ENCODE assay signal across 9 cellular contexts in genomic region chr17:44655983-44656700, GRCh38. TPM values are rescaled to one million over a fixed set of nuclear protein-coding genes. Genes with fewer than 3 reads are reported as not detected.
DNase-seq lines count a peak whose midpoint lies in the region; ATAC-seq and TF ChIP-seq lines count a peak whose summit lies in the region.
"Had no signal": no experiment of that assay in that cellular context is flagged by ENCODE, and none has a peak within 500 bp of the region (broad histone marks: within the 10 kb centered on the region; RNA-seq: fewer than 3 reads in every experiment).

Gene MEIOC, plus strand, starts transcription at chr17:44656468. Its CDS starts 146 bp downstream, at chr17:44656614.

- H3K4me1 Mint-ChIP-seq in natural killer cell = peaks cover 0 to 10% of the 10 kb centered on the region in 2 donors

- H3K4me3 ChIP-seq in NT2/D1 (ENCODE audit: insufficient read length, low read depth) (peak within 1 kb of the TSS; percentile 59), astrocyte of the spinal cord (ENCODE audit: low read depth, low read length) (peak within 1 kb of the TSS; percentile 15)
- H3K4me3 ChIP-seq: BLaER1 treated with 17β-estradiol and CSF1 and Interleukin-3, amounts not matched to agents 10 nM and 100 nM had no signal

- H3K9me3 Mint-ChIP-seq in natural killer cell = no peaks in the 10 kb centered on the region

- H3K36me3 ChIP-seq in NT2/D1 (ENCODE audit: insufficient read depth, insufficient read length, low read length) = no peaks in the 10 kb centered on the region
- H3K36me3 ChIP-seq: BLaER1 treated with 17β-estradiol and CSF1 and Interleukin-3, amounts not matched to agents 10 nM and 100 nM had no signal

- in situ Hi-C loops in astrocyte of the spinal cord (cut with HindIII; ENCODE audit: low sequenced_read_pairs) = no loop called here
- in situ Hi-C loops in ACHN (cut with HindIII; ENCODE audit: low pct_ligation_motif_present, low pct_unique_long_range_greater_than_20kb, low sequenced_read_pairs) = no loop called here

- DNase-seq in NCI-H2029 (lab: John Stamatoyannopoulos, UW) (peak; percentile 34), NCI-H2029 treated with DMSO at 0.1 percent for 48 hours (lab: John Stamatoyannopoulos, UW) (no peak), NT2/D1 (ENCODE audit: low read depth, low spot score) (peak; percentile 55), astrocyte of the spinal cord (ENCODE audit: low read depth, low spot score) (peak; percentile 9), natural killer cell (no peak), ACHN (no peak)

- peak within 1 kb of the TSS; percentile 76 for H3K4me3 Mint-ChIP-seq in natural killer cell

- H3K27me3 ChIP-seq in NT2/D1 (ENCODE audit: insufficient read depth, insufficient read length) = peaks cover 23% of the 10 kb centered on the region
- H3K27me3 ChIP-seq: BLaER1 treated with 17β-estradiol and CSF1 and Interleukin-3, amounts not matched to agents 10 nM and 100 nM had no signal

- ATAC-seq in natural killer cell (peak; percentile 39 to 67 (median 55)), GM21737 (IDR thresholded peaks at IDR 0.05; ENCODE audit: unreplicated experiment) (no peak), HG02973 (IDR thresholded peaks at IDR 0.05; ENCODE audit: unreplicated experiment) (no peak)

- H3K4me1 ChIP-seq in NT2/D1 (ENCODE audit: insufficient read depth, insufficient read length) = no peaks in the 10 kb centered on the region
- H3K4me1 ChIP-seq: BLaER1 treated with 17β-estradiol and CSF1 and Interleukin-3, amounts not matched to agents 10 nM and 100 nM had no signal

- no peak for TF ChIP-seq CTCF in astrocyte of the spinal cord (IDR thresholded peaks at IDR 0.05; ENCODE audit: low read depth, low read length)
- no peak for TF ChIP-seq CTCF in natural killer cell (IDR thresholded peaks at IDR 0.05)

- intact Hi-C loops in natural killer cell (cut with micrococcal nuclease) = no loop called here

- peaks cover 20 to 26% of the 10 kb centered on the region in 2 donors for H3K27me3 Mint-ChIP-seq in natural killer cell (ENCODE audit: low read depth in 2 of 2)

- H3K9me3 ChIP-seq in NT2/D1 (ENCODE audit: insufficient read depth, low read length) = peaks cover 6% of the 10 kb centered on the region; the same call in 1 of the 2 replicates

- peak within 1 kb of the TSS; percentile 71 for H3K9ac ChIP-seq in NT2/D1 (ENCODE audit: insufficient read length, low read depth)
- H3K9ac ChIP-seq: BLaER1 treated with 17β-estradiol and CSF1 and Interleukin-3, amounts not matched to agents 10 nM and 100 nM had no signal

- H3K27ac Mint-ChIP-seq in natural killer cell = no peak within 1 kb of the TSS

- no peaks in the 10 kb centered on the region for H3K36me3 Mint-ChIP-seq in natural killer cell

RNA-seq across cellular contexts. Expression of gene MEIOC, which starts in this region (rescaled TPM):
- total RNA-seq in natural killer cell = not detected

Comparison
In these comparisons a context has a peak if more than half of its experiments do, and no peak if none do; other contexts are left out.
1. DNase-seq: peak in NCI-H2029 (single experiment), NT2/D1 (single experiment) and astrocyte of the spinal cord (single experiment); none in NCI-H2029 treated with DMSO at 0.1 percent for 48 hours (single experiment), natural killer cell (single experiment) and ACHN (single experiment).
2. Peak in ATAC-seq in natural killer cell; RNA of the gene not detected or under 1 TPM.